ENCODE assay signal across 8 cellular contexts in the genomic region with DNA sequence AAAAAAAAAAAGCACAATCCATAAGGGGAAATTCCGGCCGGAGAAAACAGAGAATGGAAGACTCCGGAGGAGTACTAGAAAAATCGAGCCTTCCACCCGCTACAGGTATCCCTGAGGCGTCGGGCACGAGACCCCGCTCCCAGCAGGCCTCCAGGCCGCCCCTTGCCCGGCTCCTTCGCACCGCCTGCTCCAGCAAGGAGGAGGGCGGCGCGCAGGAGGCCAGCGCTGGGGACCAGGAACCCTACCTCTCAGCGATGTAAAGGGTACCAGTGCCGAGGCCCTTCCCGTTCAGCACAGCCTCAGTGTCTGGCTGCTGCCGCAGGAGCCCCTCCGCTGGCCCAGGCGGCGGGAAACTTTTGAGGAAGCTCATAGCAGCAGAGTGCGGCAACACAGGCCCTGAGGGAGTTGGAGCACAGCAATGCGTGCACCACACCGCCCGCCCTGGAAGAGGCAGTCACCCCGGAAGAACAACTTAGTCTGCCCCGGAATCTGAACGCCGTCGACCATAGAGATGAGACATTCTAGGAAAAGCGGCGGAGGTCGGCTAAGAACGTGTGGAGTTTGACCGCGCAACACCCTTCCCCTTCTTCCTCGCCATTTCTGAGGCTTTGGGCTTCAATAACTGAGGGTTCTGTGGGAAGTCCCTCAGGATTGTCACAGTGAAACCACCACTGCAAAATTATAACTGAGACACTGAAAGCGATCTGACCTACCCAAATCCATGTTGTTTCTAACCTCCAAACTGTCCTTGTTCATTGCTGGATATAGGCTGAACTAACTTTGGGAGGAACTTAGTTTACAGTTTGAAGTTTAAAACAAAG. TPM values are rescaled to one million over a fixed set of nuclear protein-coding genes. Genes with fewer than 3 reads are reported as not detected.
DNase-seq lines count a peak whose midpoint lies in the region; ATAC-seq and TF ChIP-seq lines count a peak whose summit lies in the region.

A gene with protein sequence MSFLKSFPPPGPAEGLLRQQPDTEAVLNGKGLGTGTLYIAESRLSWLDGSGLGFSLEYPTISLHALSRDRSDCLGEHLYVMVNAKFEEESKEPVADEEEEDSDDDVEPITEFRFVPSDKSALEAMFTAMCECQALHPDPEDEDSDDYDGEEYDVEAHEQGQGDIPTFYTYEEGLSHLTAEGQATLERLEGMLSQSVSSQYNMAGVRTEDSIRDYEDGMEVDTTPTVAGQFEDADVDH (minus strand): TSS at position 450 of the 821 bp plus-strand sequence. CDS start 80 bp downstream, at position 370.

- H3K27ac Mint-ChIP-seq in Caco-2 (ENCODE audit: unreplicated experiment) = peak within 1 kb of the TSS; percentile 85

- H3K27ac ChIP-seq in HUES48 (ENCODE audit: low read depth, low read length) (peak within 1 kb of the TSS; percentile 93), OCI-LY1 (ENCODE audit: low read depth, low read length, poor library complexity, severe bottlenecking) (peak within 1 kb of the TSS; percentile 48)

- TF ChIP-seq CTCF in Caco-2 (IDR thresholded peaks at IDR 0.05; ENCODE audit: insufficient read depth in 1 of 2, low read depth in 1 of 2, low read length in 1 of 2, severe bottlenecking in 1 of 2, unreplicated experiment in 1 of 2) (peak in 1 of 2 experiments; percentile 8), OCI-LY1 (IDR thresholded peaks at IDR 0.05; ENCODE audit: low read length) (no peak)

- H3K9me2 ChIP-seq in OCI-LY1 (ENCODE audit: low read depth, low read length) = no peaks in the 10 kb centered on the region

- no peaks in the 10 kb centered on the region for H3K27me3 Mint-ChIP-seq in Caco-2 (ENCODE audit: insufficient read depth, unreplicated experiment)

- peaks cover 4% of the 10 kb centered on the region for H3K4me1 ChIP-seq in Caco-2
- H3K4me1 ChIP-seq in HUES48 (ENCODE audit: control insufficient read depth, insufficient read depth, low read length) = peaks cover 10% of the 10 kb centered on the region
- peaks cover 19% of the 10 kb centered on the region for H3K4me1 ChIP-seq in OCI-LY1 (ENCODE audit: insufficient read depth, low read length, severe bottlenecking)

- H3K4me3 ChIP-seq in Caco-2 (ENCODE audit: low read depth, low read length) (peak within 1 kb of the TSS; percentile 80), HUES48 (ENCODE audit: low read depth, low read length) (peak within 1 kb of the TSS; percentile 96), OCI-LY1 (ENCODE audit: low read depth, low read length, poor library complexity, severe bottlenecking) (peak within 1 kb of the TSS; percentile 87)

- peak within 1 kb of the TSS; percentile 88 for H3K4me3 Mint-ChIP-seq in Caco-2 (ENCODE audit: unreplicated experiment)

- peak; percentile 95 to 96 for DNase-seq in Caco-2
- DNase-seq in activated CD8-positive, alpha-beta memory T cell treated with anti-CD3 and anti-CD28 coated beads, Interleukin-2, amount 50 U/mL, for 48 hours = peak; percentile 87
- DNase-seq in epidermal melanocyte (ENCODE audit: insufficient read length, low spot score) = peak; percentile 30
- DNase-seq in middle frontal gyrus (ENCODE audit: extremely low spot score, low spot score) = peak; percentile 90
- peak; percentile 68 to 71 for DNase-seq in stimulated activated CD8-positive, alpha-beta memory T cell treated with anti-CD3 and anti-CD28 coated beads, Interleukin-2, amount 100 ng/mL, for 48 hours (ENCODE audit: low read depth in 2 of 2)

- no peaks in the 10 kb centered on the region for H3F3A ChIP-seq in OCI-LY1 (ENCODE audit: insufficient read depth, low read length)

- no peaks in the 10 kb centered on the region for H3K9me3 Mint-ChIP-seq in Caco-2 (ENCODE audit: unreplicated experiment)

- POLR2A ChIA-PET in Caco-2 (lab: Charles Lee) = interaction anchor here (0.7 to 0.8 kb wide), 2 partner anchors 357 to 986 kb away, joined by 4 to 6 read pairs; a partner anchor contains a TSS

- no TSS peak for BruUV-seq in Caco-2 (replicated peaks; lab: Mats Ljungman, UMichigan)

- no peaks in the 10 kb centered on the region for H3K36me3 ChIP-seq in Caco-2 (ENCODE audit: control insufficient read depth, insufficient read depth, low read length)
- peaks cover 10% of the 10 kb centered on the region for H3K36me3 ChIP-seq in HUES48 (ENCODE audit: control insufficient read depth, insufficient read depth, low read length)
- H3K36me3 ChIP-seq in OCI-LY1 (ENCODE audit: insufficient read depth, low read length) = peaks cover 22% of the 10 kb centered on the region

- H4K20me1 ChIP-seq in OCI-LY1 (ENCODE audit: insufficient read depth, low read length) = no peaks in the 10 kb centered on the region

- peak within 1 kb of the TSS; percentile 36 for H2AFZ ChIP-seq in OCI-LY1 (ENCODE audit: low read length)

- intact Hi-C loops in Caco-2 (cut with micrococcal nuclease; ENCODE audit: unreplicated experiment) = loop anchor here (1.0 to 2.0 kb wide), 4 partner anchors 33 to 357 kb away; a partner anchor contains a TSS

- CTCF ChIA-PET in Caco-2 (lab: Charles Lee) = no interaction called here

- no peaks in the 10 kb centered on the region for H3K27me3 ChIP-seq in Caco-2 (replicated peaks; ENCODE audit: control insufficient read depth, insufficient read depth, low read length)
- H3K27me3 ChIP-seq in HUES48 (ENCODE audit: control insufficient read depth, insufficient read depth, low read length) = no peaks in the 10 kb centered on the region
- no peaks in the 10 kb centered on the region for H3K27me3 ChIP-seq in OCI-LY1 (ENCODE audit: insufficient read depth, low read length)

- H3K9ac ChIP-seq in HUES48 (ENCODE audit: low read depth, low read length) (peak within 1 kb of the TSS; percentile 94), OCI-LY1 (ENCODE audit: low read length) (peak within 1 kb of the TSS; percentile 85)

- ATAC-seq in GM21381 (IDR thresholded peaks at IDR 0.05; ENCODE audit: unreplicated experiment) = peak; percentile 94

- H3K36me3 Mint-ChIP-seq in Caco-2 (ENCODE audit: insufficient read depth, unreplicated experiment) = peaks cover 39% of the 10 kb centered on the region

- H3K79me2 ChIP-seq in OCI-LY1 (ENCODE audit: insufficient read depth, low read length) = peaks cover 44% of the 10 kb centered on the region

- peak within 1 kb of the TSS; percentile 86 for H3K4me2 ChIP-seq in OCI-LY1 (ENCODE audit: low read length)

- H3K9me3 ChIP-seq in Caco-2 (peaks cover 7% of the 10 kb centered on the region; the same call in 1 of the 2 replicates), HUES48 (ENCODE audit: control insufficient read depth, insufficient read depth, low read length) (no peaks in the 10 kb centered on the region), OCI-LY1 (ENCODE audit: low read length) (no peaks in the 10 kb centered on the region)

- H3K4me1 Mint-ChIP-seq in Caco-2 (ENCODE audit: low read depth, unreplicated experiment) = peaks cover 15% of the 10 kb centered on the region

RNA-seq across cellular contexts. Expression of the gene that starts here (rescaled TPM):
- total RNA-seq in Caco-2 (2022) = 282 and 306 TPM in 2 replicates

Comparison
In these comparisons a context has a peak if more than half of its experiments do, and no peak if none do; other contexts are left out.
1. Peak in every context shown above with its lines: DNase-seq, ATAC-seq, H3K4me3 ChIP-seq and H3K27ac ChIP-seq.
2. DNase-seq: peak in every context shown above with its lines; median percentile 96 in Caco-2; 90 in middle frontal gyrus; 87 in activated CD8-positive, alpha-beta memory T cell treated with anti-CD3 and anti-CD28 coated beads, Interleukin-2, amount 50 U/mL, for 48 hours; 70 in stimulated activated CD8-positive, alpha-beta memory T cell treated with anti-CD3 and anti-CD28 coated beads, Interleukin-2, amount 100 ng/mL, for 48 hours; 30 in epidermal melanocyte.